10 cellular contexts compared by ENCODE assay signal in the genomic region with DNA sequence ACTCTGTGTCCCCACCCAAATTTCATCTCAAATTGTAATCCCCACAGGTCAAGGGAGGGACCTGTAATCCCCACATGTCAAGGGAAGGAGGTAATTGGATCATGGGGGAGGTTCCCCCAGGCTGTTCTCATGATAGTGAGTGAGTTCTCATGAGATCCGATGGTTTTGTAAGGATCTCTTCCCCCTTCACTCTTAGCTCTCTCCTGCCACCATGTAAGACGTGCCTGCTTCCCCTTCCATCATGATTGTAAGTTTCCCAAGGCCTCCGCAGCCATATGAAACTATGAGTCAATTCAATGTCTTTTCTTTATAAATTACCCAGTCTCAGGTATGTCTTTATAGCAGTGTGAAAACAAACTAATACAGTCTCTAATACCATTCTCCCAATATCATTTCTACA. TPM values are rescaled to one million over a fixed set of nuclear protein-coding genes. Genes with fewer than 3 reads are reported as not detected.
DNase-seq lines count a peak whose midpoint lies in the region; ATAC-seq, FAIRE-seq and TF ChIP-seq lines count a peak whose summit lies in the region.
"Not testable (repeated sequence)": the region's sequence is repeated elsewhere in the genome, so short reads cannot be mapped to it uniquely, and the experiment has no call there.
"Had no signal": no experiment of that assay in that cellular context is flagged by ENCODE, and none has a peak within 500 bp of the region (broad histone marks: within the 10 kb centered on the region; RNA-seq: fewer than 3 reads in every experiment).

No MANE protein-coding gene starts in this region.

- H3K4me2 ChIP-seq in GM23338; HepG2 (ENCODE audit: low read depth, low read length): not testable (repeated sequence)

- CTCF ChIA-PET in HepG2 (lab: Yijun Ruan, JAX; ENCODE audit: low intra/inter-chr PET ratio, low total read pairs): not testable (repeated sequence)

- not testable (repeated sequence) for H3K36me3 Mint-ChIP-seq in GM23338 (ENCODE audit: low read depth); activated T-helper 17 cell treated with anti-CD3 and anti-CD28 coated beads, Interleukin-2, amount 50 U/mL, for 72 hours (ENCODE audit: low read depth)
- peaks cover 18% of the 10 kb centered on the region for H3K36me3 Mint-ChIP-seq in dendritic cell treated with granulocyte-macrophage colony-stimulating factor and Interleukin-4, amounts not matched to agents 40 ng/mL and 50 ng/mL, for 4 days (ENCODE audit: low read depth)

- H3K27ac Mint-ChIP-seq in GM23338: not testable (repeated sequence)
- peak overlapping the region; percentile 39 for H3K27ac Mint-ChIP-seq in activated T-helper 17 cell treated with anti-CD3 and anti-CD28 coated beads, Interleukin-2, amount 50 U/mL, for 72 hours
- H3K27ac Mint-ChIP-seq in dendritic cell treated with granulocyte-macrophage colony-stimulating factor and Interleukin-4, amounts not matched to agents 40 ng/mL and 50 ng/mL, for 4 days: peak overlapping the region; percentile 89

- not testable (repeated sequence) for H3K4me1 ChIP-seq in GM23338 (ENCODE audit: insufficient read depth)
- H3K4me1 ChIP-seq in HepG2 (ENCODE audit: insufficient read depth, low read length): peaks cover 16% of the 10 kb centered on the region

- FAIRE-seq in HepG2 (lab: Jason Lieb, UNC): not testable (repeated sequence)

- not testable (repeated sequence) for BruUV-seq in HepG2 (replicated peaks; lab: Mats Ljungman, UMichigan)

- intact Hi-C loops in dendritic cell treated with granulocyte-macrophage colony-stimulating factor and Interleukin-4, amounts not matched to agents 40 ng/mL and 50 ng/mL, for 4 days (cut with micrococcal nuclease); HepG2 (cut with micrococcal nuclease; ENCODE audit: unreplicated experiment): not testable (repeated sequence)

- H3K4me1 Mint-ChIP-seq in GM23338; activated T-helper 17 cell treated with anti-CD3 and anti-CD28 coated beads, Interleukin-2, amount 50 U/mL, for 72 hours: not testable (repeated sequence)
- peaks cover 39% of the 10 kb centered on the region for H3K4me1 Mint-ChIP-seq in dendritic cell treated with granulocyte-macrophage colony-stimulating factor and Interleukin-4, amounts not matched to agents 40 ng/mL and 50 ng/mL, for 4 days (ENCODE audit: low read depth)

- POLR2A ChIA-PET in HepG2 (lab: Yijun Ruan, JAX): not testable (repeated sequence)

- in situ Hi-C loops in HepG2 (cut with HindIII; ENCODE audit: extremely low pct_ligation_motif_present, low pct_unique_long_range_greater_than_20kb): not testable (repeated sequence)

- not testable (repeated sequence) for H3F3A ChIP-seq in GM23338 (replicated peaks; ENCODE audit: low read depth)

- 43% methylated on average over 3 of the region's 3 CpGs for WGBS in HepG2 (ENCODE audit: low lambda C conversion rate)

- not testable (repeated sequence) for ATAC-seq in GM23338; activated T-helper 17 cell treated with anti-CD3 and anti-CD28 coated beads, Interleukin-2, amount 50 U/mL, for 72 hours (replicated peaks); HepG2

- peaks cover 11% of the 10 kb centered on the region for H3K9me3 ChIP-seq in HepG2 (ENCODE audit: low read length)

- H3K27me3 ChIP-seq in GM23338 (ENCODE audit: insufficient read depth); HepG2 (ENCODE audit: control insufficient read depth in 1 of 2, insufficient read depth in 2 of 2, low read length in 2 of 2): not testable (repeated sequence)

- TF ChIP-seq EP300 in HepG2 (IDR thresholded peaks at IDR 0.05; ENCODE audit: low read depth in 2 of 2, low read length in 2 of 2); HepG2 (CRISPR knock-in tag; IDR thresholded peaks at IDR 0.05; ENCODE audit: borderline replicate concordance): not testable (repeated sequence)

- TF ChIP-seq RAD21 in HepG2 (CRISPR knock-in tag; IDR thresholded peaks at IDR 0.05): not testable (repeated sequence)

- H3K4me3 ChIP-seq in GM23338; HepG2 (replicated peaks in 1 of 3; ENCODE audit: insufficient read depth in 1 of 3, low read depth in 2 of 3, low read length in 3 of 3): not testable (repeated sequence)

- H3K9me3 Mint-ChIP-seq in GM23338; activated T-helper 17 cell treated with anti-CD3 and anti-CD28 coated beads, Interleukin-2, amount 50 U/mL, for 72 hours: not testable (repeated sequence)
- peaks cover 22% of the 10 kb centered on the region for H3K9me3 Mint-ChIP-seq in dendritic cell treated with granulocyte-macrophage colony-stimulating factor and Interleukin-4, amounts not matched to agents 40 ng/mL and 50 ng/mL, for 4 days

- H3K79me2 ChIP-seq in GM23338 (replicated peaks; ENCODE audit: insufficient read depth); HepG2 (ENCODE audit: insufficient read depth, low read length): not testable (repeated sequence)

- not testable (repeated sequence) for DNase-seq in GM23338 (ENCODE audit: low spot score); HepG2 (ENCODE audit: low spot score)

- H2AFZ ChIP-seq in GM23338: 0 out of 2 replicates have a peak overlapping the region, but pooled peaks have one; percentile 28
- H2AFZ ChIP-seq in HepG2 (ENCODE audit: low read length): not testable (repeated sequence)

- not testable (repeated sequence) for TF ChIP-seq POLR2A in HepG2 (IDR thresholded peaks at IDR 0.05; ENCODE audit: insufficient read depth in 1 of 2, low read depth in 2 of 2, low read length in 2 of 2)

- H3K27ac ChIP-seq in GM23338 (ENCODE audit: low read depth); HepG2 (ENCODE audit: extremely low read length, insufficient read depth, low read length): not testable (repeated sequence)

- not testable (repeated sequence) for H3K4me3 Mint-ChIP-seq in GM23338; dendritic cell treated with granulocyte-macrophage colony-stimulating factor and Interleukin-4, amounts not matched to agents 40 ng/mL and 50 ng/mL, for 4 days
- H3K4me3 Mint-ChIP-seq in activated T-helper 17 cell treated with anti-CD3 and anti-CD28 coated beads, Interleukin-2, amount 50 U/mL, for 72 hours: peak overlapping the region; percentile 0

- H3K9ac ChIP-seq in HepG2 (ENCODE audit: insufficient read depth, low read depth, low read length): not testable (repeated sequence)

- H3K9me2 ChIP-seq in GM23338 (ENCODE audit: insufficient read depth): not testable (repeated sequence)

- H4K20me1 ChIP-seq in GM23338 (replicated peaks; ENCODE audit: insufficient read depth); HepG2 (ENCODE audit: insufficient read depth, low read length): not testable (repeated sequence)

- not testable (repeated sequence) for TF ChIP-seq CTCF in GM23338 (conservative IDR thresholded peaks at IDR 0.05; ENCODE audit: low read depth in 2 of 2); HepG2 (CRISPR knock-in tag; IDR thresholded peaks at IDR 0.05)

- H3K27me3 Mint-ChIP-seq in GM23338 (ENCODE audit: insufficient read depth, low read depth, poor library complexity); activated T-helper 17 cell treated with anti-CD3 and anti-CD28 coated beads, Interleukin-2, amount 50 U/mL, for 72 hours; dendritic cell treated with granulocyte-macrophage colony-stimulating factor and Interleukin-4, amounts not matched to agents 40 ng/mL and 50 ng/mL, for 4 days: not testable (repeated sequence)

- not testable (repeated sequence) for H3K36me3 ChIP-seq in GM23338 (ENCODE audit: insufficient read depth); HepG2 (replicated peaks in 1 of 2; ENCODE audit: control insufficient read depth in 1 of 2, insufficient read depth in 2 of 2, low read length in 2 of 2)

RNA-seq across cellular contexts. Expression of a gene that starts 23.9 kb away (rescaled TPM):
- 88.2 and 89.1 TPM in 2 replicates for total RNA-seq in GM23338 (2014; rRNA removed; shearing (Covaris generic))
- polyA plus RNA-seq in GM23338 (2016; fragmentation: Nextera tagmentation; extraction: Ambion mirVana) (183 and 202 TPM in 2 replicates), HepG2 (2011; rRNA removed) (41.6 and 61.8 TPM in 2 replicates)
- 10 to 100 TPM; 61.3 to 80.4 TPM for total RNA-seq in activated T-helper 17 cell treated with anti-CD3 and anti-CD28 coated beads, Interleukin-2, amount 50 U/mL, for 72 hours
- 154 and 228 TPM in 2 replicates for total RNA-seq in HepG2 (2016; rRNA removed; fragmentation: Illumina TruSeq; extraction: Trizol)
- total RNA-seq in HepG2 (2016; cell fraction: cytosol; rRNA removed; fragmentation: Illumina TruSeq; extraction: Trizol; ENCODE audit: low read depth): 56.6 and 64.1 TPM in 2 replicates
- 154 and 231 TPM in 2 replicates for total RNA-seq in HepG2 (2016; cell fraction: insoluble cytoplasmic fraction; rRNA removed; fragmentation: Illumina TruSeq; extraction: Trizol)
- total RNA-seq in HepG2 (2016; cell fraction: membrane; rRNA removed; fragmentation: Illumina TruSeq; extraction: Trizol): 68.9 and 73.8 TPM in 2 replicates
- total RNA-seq in HepG2 (2016; cell fraction: nucleus; rRNA removed; fragmentation: Illumina TruSeq; extraction: Trizol): 108 and 117 TPM in 2 replicates
- polyA plus RNA-seq in HepG2 (2011; cell fraction: cytosol; rRNA removed): 38.6 and 39.1 TPM in 2 replicates
- polyA plus RNA-seq in HepG2 (2011; cell fraction: nucleus; rRNA removed): 27.0 and 29.5 TPM in 2 replicates
- 64.4 and 82.5 TPM in 2 replicates for polyA plus RNA-seq in HepG2 (2012)
- 38.2 and 45.0 TPM in 2 replicates for polyA plus RNA-seq in HepG2 (2016; cell fraction: cytosol; fragmentation: Illumina TruSeq; extraction: Trizol; ENCODE audit: low read depth)
- 256 and 266 TPM in 2 replicates for polyA plus RNA-seq in HepG2 (2016; cell fraction: insoluble cytoplasmic fraction; fragmentation: Illumina TruSeq; extraction: Trizol; ENCODE audit: low read depth)
- 43.5 and 50.5 TPM in 2 replicates for polyA plus RNA-seq in HepG2 (2016; cell fraction: membrane; fragmentation: Illumina TruSeq; extraction: Trizol; ENCODE audit: low read depth)
- polyA plus RNA-seq in HepG2 (2016; cell fraction: nucleus; fragmentation: Illumina TruSeq; extraction: Trizol; ENCODE audit: insufficient read depth, low read depth): 137 and 150 TPM in 2 replicates
- polyA minus RNA-seq in HepG2 (2011; rRNA and poly(A)+ RNA removed; ENCODE audit: low replicate concordance): 38.8 and 71.1 TPM in 2 replicates
- polyA minus RNA-seq in HepG2 (2011; cell fraction: cytosol; rRNA and poly(A)+ RNA removed): 28.4 and 37.2 TPM in 2 replicates
- polyA minus RNA-seq in HepG2 (2011; cell fraction: nucleus; rRNA and poly(A)+ RNA removed): 67.4 and 86.9 TPM in 2 replicates

RNA-seq across cellular contexts. Expression of a gene that starts 31.9 kb away (rescaled TPM):
- 78.4 and 79.9 TPM in 2 replicates for total RNA-seq in GM23338 (2014; rRNA removed; shearing (Covaris generic))
- polyA plus RNA-seq in GM23338 (2016; fragmentation: Nextera tagmentation; extraction: Ambion mirVana) (63.1 and 66.7 TPM in 2 replicates), HepG2 (2011; rRNA removed) (54.8 and 55.6 TPM in 2 replicates)
- 100 to 1,000 TPM; 106 to 185 TPM for total RNA-seq in activated T-helper 17 cell treated with anti-CD3 and anti-CD28 coated beads, Interleukin-2, amount 50 U/mL, for 72 hours
- total RNA-seq in HepG2 (2016; rRNA removed; fragmentation: Illumina TruSeq; extraction: Trizol): 90.4 and 135 TPM in 2 replicates
- total RNA-seq in HepG2 (2016; cell fraction: cytosol; rRNA removed; fragmentation: Illumina TruSeq; extraction: Trizol; ENCODE audit: low read depth): 24.8 and 26.7 TPM in 2 replicates
- 89.3 and 123 TPM in 2 replicates for total RNA-seq in HepG2 (2016; cell fraction: insoluble cytoplasmic fraction; rRNA removed; fragmentation: Illumina TruSeq; extraction: Trizol)
- 130 and 133 TPM in 2 replicates for total RNA-seq in HepG2 (2016; cell fraction: membrane; rRNA removed; fragmentation: Illumina TruSeq; extraction: Trizol)
- total RNA-seq in HepG2 (2016; cell fraction: nucleus; rRNA removed; fragmentation: Illumina TruSeq; extraction: Trizol): 66.3 and 75.0 TPM in 2 replicates
- polyA plus RNA-seq in HepG2 (2011; cell fraction: cytosol; rRNA removed): 18.8 and 39.1 TPM in 2 replicates
- 24.8 and 28.1 TPM in 2 replicates for polyA plus RNA-seq in HepG2 (2011; cell fraction: nucleus; rRNA removed)
- polyA plus RNA-seq in HepG2 (2012): 49.0 and 57.3 TPM in 2 replicates
- polyA plus RNA-seq in HepG2 (2016; cell fraction: cytosol; fragmentation: Illumina TruSeq; extraction: Trizol; ENCODE audit: low read depth): 13.5 and 14.0 TPM in 2 replicates
- 91.3 and 99.8 TPM in 2 replicates for polyA plus RNA-seq in HepG2 (2016; cell fraction: insoluble cytoplasmic fraction; fragmentation: Illumina TruSeq; extraction: Trizol; ENCODE audit: low read depth)
- 58.3 and 65.2 TPM in 2 replicates for polyA plus RNA-seq in HepG2 (2016; cell fraction: membrane; fragmentation: Illumina TruSeq; extraction: Trizol; ENCODE audit: low read depth)
- polyA plus RNA-seq in HepG2 (2016; cell fraction: nucleus; fragmentation: Illumina TruSeq; extraction: Trizol; ENCODE audit: insufficient read depth, low read depth): 80.5 and 88.9 TPM in 2 replicates
- 48.0 and 61.4 TPM in 2 replicates for polyA minus RNA-seq in HepG2 (2011; rRNA and poly(A)+ RNA removed; ENCODE audit: low replicate concordance)
- polyA minus RNA-seq in HepG2 (2011; cell fraction: cytosol; rRNA and poly(A)+ RNA removed): 47.3 and 69.6 TPM in 2 replicates
- polyA minus RNA-seq in HepG2 (2011; cell fraction: nucleus; rRNA and poly(A)+ RNA removed): 76.8 and 83.0 TPM in 2 replicates

RNA-seq across cellular contexts. Expression of a gene that starts 47.8 kb away (rescaled TPM):
- not detected in 2 replicates for total RNA-seq in GM23338 (2014; rRNA removed; shearing (Covaris generic))
- polyA plus RNA-seq in GM23338 (2016; fragmentation: Nextera tagmentation; extraction: Ambion mirVana) (not detected in 2 replicates), HepG2 (2011; rRNA removed) (not detected in 2 replicates)
- under 1 TPM; 0.43 to 0.45 TPM for total RNA-seq in activated T-helper 17 cell treated with anti-CD3 and anti-CD28 coated beads, Interleukin-2, amount 50 U/mL, for 72 hours
- total RNA-seq in HepG2 (2016; rRNA removed; fragmentation: Illumina TruSeq; extraction: Trizol): not detected in 2 replicates
- not detected in 2 replicates for total RNA-seq in HepG2 (2016; cell fraction: cytosol; rRNA removed; fragmentation: Illumina TruSeq; extraction: Trizol; ENCODE audit: low read depth)
- not detected in 2 replicates for total RNA-seq in HepG2 (2016; cell fraction: insoluble cytoplasmic fraction; rRNA removed; fragmentation: Illumina TruSeq; extraction: Trizol)
- total RNA-seq in HepG2 (2016; cell fraction: membrane; rRNA removed; fragmentation: Illumina TruSeq; extraction: Trizol): not detected in 2 replicates
- total RNA-seq in HepG2 (2016; cell fraction: nucleus; rRNA removed; fragmentation: Illumina TruSeq; extraction: Trizol): not detected in 2 replicates
- not detected in 2 replicates for polyA plus RNA-seq in HepG2 (2011; cell fraction: cytosol; rRNA removed)
- not detected in 2 replicates for polyA plus RNA-seq in HepG2 (2011; cell fraction: nucleus; rRNA removed)
- not detected in 2 replicates for polyA plus RNA-seq in HepG2 (2012)
- not detected in 2 replicates for polyA plus RNA-seq in HepG2 (2016; cell fraction: cytosol; fragmentation: Illumina TruSeq; extraction: Trizol; ENCODE audit: low read depth)
- polyA plus RNA-seq in HepG2 (2016; cell fraction: insoluble cytoplasmic fraction; fragmentation: Illumina TruSeq; extraction: Trizol; ENCODE audit: low read depth): not detected in 2 replicates
- not detected in 2 replicates for polyA plus RNA-seq in HepG2 (2016; cell fraction: membrane; fragmentation: Illumina TruSeq; extraction: Trizol; ENCODE audit: low read depth)
- polyA plus RNA-seq in HepG2 (2016; cell fraction: nucleus; fragmentation: Illumina TruSeq; extraction: Trizol; ENCODE audit: insufficient read depth, low read depth): not detected in 2 replicates
- not detected in 2 replicates for polyA minus RNA-seq in HepG2 (2011; rRNA and poly(A)+ RNA removed; ENCODE audit: low replicate concordance)
- polyA minus RNA-seq in HepG2 (2011; cell fraction: cytosol; rRNA and poly(A)+ RNA removed): not detected in 2 replicates
- polyA minus RNA-seq in HepG2 (2011; cell fraction: nucleus; rRNA and poly(A)+ RNA removed): not detected in 2 replicates
- total RNA-seq: A172; Caco-2; Calu3; CD4-positive, alpha-beta T cell had no signal
- polyA plus RNA-seq: A549, BJ had no signal
